In the genomic region with DNA sequence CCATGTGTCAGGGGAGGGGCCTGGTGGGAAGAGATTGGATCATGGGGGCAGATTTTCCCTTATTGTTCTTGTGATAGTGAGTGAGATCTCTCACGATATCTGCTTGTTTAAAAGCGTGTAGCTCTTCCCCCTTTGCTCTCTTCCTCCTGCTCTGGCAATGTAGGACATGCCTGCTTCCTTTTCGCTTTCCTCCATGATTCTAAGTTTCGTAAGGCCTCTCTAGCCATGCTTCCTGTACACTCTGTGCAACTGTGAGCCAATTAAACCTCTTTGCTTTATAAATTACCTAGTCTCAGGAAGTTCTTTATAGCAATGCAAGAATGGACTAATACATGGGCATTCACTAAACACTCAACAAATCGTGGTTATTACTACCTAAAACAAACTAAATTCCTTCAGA, we compare ENCODE assay signal across 1 cellular context.
TF ChIP-seq lines count a peak whose summit lies in the region.

No MANE protein-coding gene starts in this region.

TF ChIP-seq in HCT116, 20 proteins besides CTCF, POLR2A, EP300 and RAD21:
- TF ChIP-seq ELF1 (IDR thresholded peaks at IDR 0.05; ENCODE audit: borderline replicate concordance, low read depth), result no peak
- no peak for TF ChIP-seq SP1 (IDR thresholded peaks at IDR 0.05; ENCODE audit: low read depth)
- TF ChIP-seq ZFX (IDR thresholded peaks at IDR 0.05), result no peak
- TF ChIP-seq POLR2AphosphoS5 (IDR thresholded peaks at IDR 0.05; ENCODE audit: low read depth, low read length), result no peak
- no peak for TF ChIP-seq SRF (IDR thresholded peaks at IDR 0.05; ENCODE audit: low read depth)
- TF ChIP-seq, protein P1, sequence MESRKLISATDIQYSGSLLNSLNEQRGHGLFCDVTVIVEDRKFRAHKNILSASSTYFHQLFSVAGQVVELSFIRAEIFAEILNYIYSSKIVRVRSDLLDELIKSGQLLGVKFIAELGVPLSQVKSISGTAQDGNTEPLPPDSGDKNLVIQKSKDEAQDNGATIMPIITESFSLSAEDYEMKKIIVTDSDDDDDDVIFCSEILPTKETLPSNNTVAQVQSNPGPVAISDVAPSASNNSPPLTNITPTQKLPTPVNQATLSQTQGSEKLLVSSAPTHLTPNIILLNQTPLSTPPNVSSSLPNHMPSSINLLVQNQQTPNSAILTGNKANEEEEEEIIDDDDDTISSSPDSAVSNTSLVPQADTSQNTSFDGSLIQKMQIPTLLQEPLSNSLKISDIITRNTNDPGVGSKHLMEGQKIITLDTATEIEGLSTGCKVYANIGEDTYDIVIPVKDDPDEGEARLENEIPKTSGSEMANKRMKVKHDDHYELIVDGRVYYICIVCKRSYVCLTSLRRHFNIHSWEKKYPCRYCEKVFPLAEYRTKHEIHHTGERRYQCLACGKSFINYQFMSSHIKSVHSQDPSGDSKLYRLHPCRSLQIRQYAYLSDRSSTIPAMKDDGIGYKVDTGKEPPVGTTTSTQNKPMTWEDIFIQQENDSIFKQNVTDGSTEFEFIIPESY (IDR thresholded peaks at IDR 0.05; ENCODE audit: extremely low read depth, insufficient replicate concordance, low read length), result no peak
- TF ChIP-seq EGR1 (IDR thresholded peaks at IDR 0.05; ENCODE audit: low read depth), result no peak
- no peak for TF ChIP-seq EZH2 (IDR thresholded peaks at IDR 0.05)
- TF ChIP-seq, protein P2, sequence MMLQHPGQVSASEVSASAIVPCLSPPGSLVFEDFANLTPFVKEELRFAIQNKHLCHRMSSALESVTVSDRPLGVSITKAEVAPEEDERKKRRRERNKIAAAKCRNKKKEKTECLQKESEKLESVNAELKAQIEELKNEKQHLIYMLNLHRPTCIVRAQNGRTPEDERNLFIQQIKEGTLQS (IDR thresholded peaks at IDR 0.05), result no peak
- no peak for TF ChIP-seq EZH2phosphoT487 (IDR thresholded peaks at IDR 0.05; ENCODE audit: borderline replicate concordance)
- no peak for TF ChIP-seq ZNF274 (IDR thresholded peaks at IDR 0.05; ENCODE audit: low read depth, low read length)
- no peak for TF ChIP-seq SIN3A (IDR thresholded peaks at IDR 0.05; ENCODE audit: low read depth)
- no peak for TF ChIP-seq JUND (IDR thresholded peaks at IDR 0.05)
- TF ChIP-seq, protein P3, sequence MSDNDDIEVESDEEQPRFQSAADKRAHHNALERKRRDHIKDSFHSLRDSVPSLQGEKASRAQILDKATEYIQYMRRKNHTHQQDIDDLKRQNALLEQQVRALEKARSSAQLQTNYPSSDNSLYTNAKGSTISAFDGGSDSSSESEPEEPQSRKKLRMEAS (IDR thresholded peaks at IDR 0.05), result no peak
- TF ChIP-seq CEBPB (IDR thresholded peaks at IDR 0.05; ENCODE audit: low read depth), result no peak
- no peak for TF ChIP-seq TCF7L2 (IDR thresholded peaks at IDR 0.05; ENCODE audit: borderline replicate concordance, extremely low read depth, insufficient read depth, insufficient read length)
- TF ChIP-seq FOSL1 (IDR thresholded peaks at IDR 0.05; ENCODE audit: low read depth), result no peak
- no peak for TF ChIP-seq CBX3 (IDR thresholded peaks at IDR 0.05; ENCODE audit: low read depth)
- TF ChIP-seq YY1 (IDR thresholded peaks at IDR 0.05; ENCODE audit: extremely low read depth, insufficient replicate concordance, low read depth, low read length), result no peak
- TF ChIP-seq, protein P4, sequence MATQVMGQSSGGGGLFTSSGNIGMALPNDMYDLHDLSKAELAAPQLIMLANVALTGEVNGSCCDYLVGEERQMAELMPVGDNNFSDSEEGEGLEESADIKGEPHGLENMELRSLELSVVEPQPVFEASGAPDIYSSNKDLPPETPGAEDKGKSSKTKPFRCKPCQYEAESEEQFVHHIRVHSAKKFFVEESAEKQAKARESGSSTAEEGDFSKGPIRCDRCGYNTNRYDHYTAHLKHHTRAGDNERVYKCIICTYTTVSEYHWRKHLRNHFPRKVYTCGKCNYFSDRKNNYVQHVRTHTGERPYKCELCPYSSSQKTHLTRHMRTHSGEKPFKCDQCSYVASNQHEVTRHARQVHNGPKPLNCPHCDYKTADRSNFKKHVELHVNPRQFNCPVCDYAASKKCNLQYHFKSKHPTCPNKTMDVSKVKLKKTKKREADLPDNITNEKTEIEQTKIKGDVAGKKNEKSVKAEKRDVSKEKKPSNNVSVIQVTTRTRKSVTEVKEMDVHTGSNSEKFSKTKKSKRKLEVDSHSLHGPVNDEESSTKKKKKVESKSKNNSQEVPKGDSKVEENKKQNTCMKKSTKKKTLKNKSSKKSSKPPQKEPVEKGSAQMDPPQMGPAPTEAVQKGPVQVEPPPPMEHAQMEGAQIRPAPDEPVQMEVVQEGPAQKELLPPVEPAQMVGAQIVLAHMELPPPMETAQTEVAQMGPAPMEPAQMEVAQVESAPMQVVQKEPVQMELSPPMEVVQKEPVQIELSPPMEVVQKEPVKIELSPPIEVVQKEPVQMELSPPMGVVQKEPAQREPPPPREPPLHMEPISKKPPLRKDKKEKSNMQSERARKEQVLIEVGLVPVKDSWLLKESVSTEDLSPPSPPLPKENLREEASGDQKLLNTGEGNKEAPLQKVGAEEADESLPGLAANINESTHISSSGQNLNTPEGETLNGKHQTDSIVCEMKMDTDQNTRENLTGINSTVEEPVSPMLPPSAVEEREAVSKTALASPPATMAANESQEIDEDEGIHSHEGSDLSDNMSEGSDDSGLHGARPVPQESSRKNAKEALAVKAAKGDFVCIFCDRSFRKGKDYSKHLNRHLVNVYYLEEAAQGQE (IDR thresholded peaks at IDR 0.05; ENCODE audit: low read depth), result no peak
